15 cellular contexts compared by ENCODE assay signal in the genomic region with DNA sequence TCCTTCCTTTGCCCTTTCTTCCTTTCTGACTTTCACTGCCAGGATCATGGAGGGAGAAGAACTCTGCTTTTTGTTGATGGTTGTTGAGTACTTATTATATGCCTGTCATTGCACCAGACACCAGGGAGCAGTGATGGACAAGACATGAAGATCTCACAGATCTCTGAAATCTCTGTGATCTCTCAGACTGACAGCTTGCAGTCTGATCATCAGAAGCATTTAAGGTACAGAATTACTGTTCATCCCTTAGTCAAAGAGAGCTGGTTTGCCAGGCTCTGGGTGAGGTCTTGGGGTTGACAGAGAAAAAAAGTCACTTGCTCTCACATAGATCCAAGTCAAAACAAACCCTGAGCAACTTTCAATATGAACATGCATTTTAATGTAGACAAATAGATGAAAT.
"Had no signal": no experiment of that assay in that cellular context is flagged by ENCODE, and none has a peak within 500 bp of the region (broad histone marks: within the 10 kb centered on the region; RNA-seq: fewer than 3 reads in every experiment).

No MANE protein-coding gene starts in this region.

- H3K27me3 ChIP-seq: ascending aorta, gastrocnemius medialis, tibial nerve, uterus had no signal

- H3K4me1 Mint-ChIP-seq: immature natural killer cell; natural killer cell; stimulated activated memory B cell treated with anti-CD40 and anti-IgM and Interleukin-4, amounts not matched to agents 10 μg/mL and 1 μg/mL and 100 μg/mL, for 72 hours had no signal

- H3K27me3 Mint-ChIP-seq: effector memory CD8-positive, alpha-beta T cell; stimulated activated memory B cell treated with anti-CD40 and anti-IgM and Interleukin-4, amounts not matched to agents 10 μg/mL and 1 μg/mL and 100 μg/mL, for 72 hours had no signal

- DNase-seq: activated gamma-delta T cell; dermis blood vessel endothelial cell; effector memory CD8-positive, alpha-beta T cell; gastrocnemius medialis; heart left ventricle; immature natural killer cell; mesenchymal stem cell; natural killer cell; stimulated activated CD4-positive, alpha-beta T cell treated with anti-CD3 and anti-CD28 coated beads, Interleukin-2, amount 100 ng/mL, for 24 hours; uterus had no signal

- H3K36me3 Mint-ChIP-seq: natural killer cell; stimulated activated memory B cell treated with anti-CD40 and anti-IgM and Interleukin-4, amounts not matched to agents 10 μg/mL and 1 μg/mL and 100 μg/mL, for 72 hours had no signal

- H3K4me1 ChIP-seq: ascending aorta, gastrocnemius medialis, heart left ventricle, tibial nerve, uterus had no signal

- H3K36me3 ChIP-seq: ascending aorta, gastrocnemius medialis, heart left ventricle, tibial nerve, uterus had no signal

- H3K9me3 Mint-ChIP-seq: effector memory CD8-positive, alpha-beta T cell; immature natural killer cell; natural killer cell; T-helper 1 cell treated with Interleukin-12 subunit alpha and Interleukin-12 subunit beta and Interleukin-4 antibody, amounts not matched to agents 30 μg/mL and 1 μg/mL, for 36 hours had no signal

- ATAC-seq: effector memory CD8-positive, alpha-beta T cell; gastrocnemius medialis; heart left ventricle; natural killer cell; stimulated activated memory B cell treated with anti-CD40 and anti-IgM and Interleukin-4, amounts not matched to agents 10 μg/mL and 1 μg/mL and 100 μg/mL, for 72 hours had no signal

- H3K4me3 ChIP-seq: ascending aorta, gastrocnemius medialis, heart left ventricle, tibial nerve, uterus had no signal

- H3K9me3 ChIP-seq: ascending aorta, gastrocnemius medialis, heart left ventricle, tibial nerve, uterus had no signal

- H3K27ac Mint-ChIP-seq: effector memory CD8-positive, alpha-beta T cell; immature natural killer cell; natural killer cell; stimulated activated memory B cell treated with anti-CD40 and anti-IgM and Interleukin-4, amounts not matched to agents 10 μg/mL and 1 μg/mL and 100 μg/mL, for 72 hours; T-helper 1 cell treated with Interleukin-12 subunit alpha and Interleukin-12 subunit beta and Interleukin-4 antibody, amounts not matched to agents 30 μg/mL and 1 μg/mL, for 36 hours had no signal

- H3K27ac ChIP-seq: ascending aorta, epithelial cell of prostate, gastrocnemius medialis, heart left ventricle, tibial nerve, uterus had no signal

- H3K4me3 Mint-ChIP-seq: effector memory CD8-positive, alpha-beta T cell; immature natural killer cell; natural killer cell; stimulated activated memory B cell treated with anti-CD40 and anti-IgM and Interleukin-4, amounts not matched to agents 10 μg/mL and 1 μg/mL and 100 μg/mL, for 72 hours; T-helper 1 cell treated with Interleukin-12 subunit alpha and Interleukin-12 subunit beta and Interleukin-4 antibody, amounts not matched to agents 30 μg/mL and 1 μg/mL, for 36 hours had no signal
